In the genomic region with DNA sequence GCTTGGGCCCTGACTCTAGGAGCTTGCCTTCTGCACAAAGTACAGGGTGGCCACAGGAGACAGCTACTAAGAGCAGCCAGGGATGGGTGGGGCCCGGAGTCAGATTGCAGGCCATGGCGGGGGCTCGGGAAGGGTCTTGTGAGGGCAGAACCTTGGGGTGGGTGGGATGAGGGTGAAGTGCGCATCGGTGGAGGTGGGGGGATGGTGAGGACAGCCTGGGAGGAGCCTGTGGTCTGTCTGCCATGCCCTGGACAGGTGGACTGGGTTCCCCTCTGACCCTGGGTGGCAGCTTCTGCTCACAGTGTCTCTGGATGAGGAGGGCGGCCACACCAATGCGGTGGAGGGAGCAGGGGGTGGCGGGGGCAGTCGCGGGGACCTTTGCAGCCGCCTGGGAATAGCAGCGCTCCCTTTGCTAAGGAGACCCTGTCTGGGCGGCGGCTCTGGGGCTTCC, we compare ENCODE assay signal across 1 cellular context.
TF ChIP-seq lines count a peak whose summit lies in the region.

No MANE protein-coding gene starts in this region.

TF ChIP-seq in HepG2, 621 proteins besides CTCF, POLR2A, EP300 and RAD21 (continued from another document):
- TF ChIP-seq, protein P1, sequence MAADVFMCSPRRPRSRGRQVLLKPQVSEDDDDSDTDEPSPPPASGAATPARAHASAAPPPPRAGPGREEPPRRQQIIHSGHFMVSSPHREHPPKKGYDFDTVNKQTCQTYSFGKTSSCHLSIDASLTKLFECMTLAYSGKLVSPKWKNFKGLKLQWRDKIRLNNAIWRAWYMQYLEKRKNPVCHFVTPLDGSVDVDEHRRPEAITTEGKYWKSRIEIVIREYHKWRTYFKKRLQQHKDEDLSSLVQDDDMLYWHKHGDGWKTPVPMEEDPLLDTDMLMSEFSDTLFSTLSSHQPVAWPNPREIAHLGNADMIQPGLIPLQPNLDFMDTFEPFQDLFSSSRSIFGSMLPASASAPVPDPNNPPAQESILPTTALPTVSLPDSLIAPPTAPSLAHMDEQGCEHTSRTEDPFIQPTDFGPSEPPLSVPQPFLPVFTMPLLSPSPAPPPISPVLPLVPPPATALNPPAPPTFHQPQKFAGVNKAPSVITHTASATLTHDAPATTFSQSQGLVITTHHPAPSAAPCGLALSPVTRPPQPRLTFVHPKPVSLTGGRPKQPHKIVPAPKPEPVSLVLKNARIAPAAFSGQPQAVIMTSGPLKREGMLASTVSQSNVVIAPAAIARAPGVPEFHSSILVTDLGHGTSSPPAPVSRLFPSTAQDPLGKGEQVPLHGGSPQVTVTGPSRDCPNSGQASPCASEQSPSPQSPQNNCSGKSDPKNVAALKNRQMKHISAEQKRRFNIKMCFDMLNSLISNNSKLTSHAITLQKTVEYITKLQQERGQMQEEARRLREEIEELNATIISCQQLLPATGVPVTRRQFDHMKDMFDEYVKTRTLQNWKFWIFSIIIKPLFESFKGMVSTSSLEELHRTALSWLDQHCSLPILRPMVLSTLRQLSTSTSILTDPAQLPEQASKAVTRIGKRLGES (CRISPR knock-in tag; IDR thresholded peaks at IDR 0.05; ENCODE audit: borderline replicate concordance) = no peak
- TF ChIP-seq, protein P2, sequence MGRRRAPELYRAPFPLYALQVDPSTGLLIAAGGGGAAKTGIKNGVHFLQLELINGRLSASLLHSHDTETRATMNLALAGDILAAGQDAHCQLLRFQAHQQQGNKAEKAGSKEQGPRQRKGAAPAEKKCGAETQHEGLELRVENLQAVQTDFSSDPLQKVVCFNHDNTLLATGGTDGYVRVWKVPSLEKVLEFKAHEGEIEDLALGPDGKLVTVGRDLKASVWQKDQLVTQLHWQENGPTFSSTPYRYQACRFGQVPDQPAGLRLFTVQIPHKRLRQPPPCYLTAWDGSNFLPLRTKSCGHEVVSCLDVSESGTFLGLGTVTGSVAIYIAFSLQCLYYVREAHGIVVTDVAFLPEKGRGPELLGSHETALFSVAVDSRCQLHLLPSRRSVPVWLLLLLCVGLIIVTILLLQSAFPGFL (CRISPR knock-in tag; IDR thresholded peaks at IDR 0.05) = no peak
- TF ChIP-seq, protein P3, sequence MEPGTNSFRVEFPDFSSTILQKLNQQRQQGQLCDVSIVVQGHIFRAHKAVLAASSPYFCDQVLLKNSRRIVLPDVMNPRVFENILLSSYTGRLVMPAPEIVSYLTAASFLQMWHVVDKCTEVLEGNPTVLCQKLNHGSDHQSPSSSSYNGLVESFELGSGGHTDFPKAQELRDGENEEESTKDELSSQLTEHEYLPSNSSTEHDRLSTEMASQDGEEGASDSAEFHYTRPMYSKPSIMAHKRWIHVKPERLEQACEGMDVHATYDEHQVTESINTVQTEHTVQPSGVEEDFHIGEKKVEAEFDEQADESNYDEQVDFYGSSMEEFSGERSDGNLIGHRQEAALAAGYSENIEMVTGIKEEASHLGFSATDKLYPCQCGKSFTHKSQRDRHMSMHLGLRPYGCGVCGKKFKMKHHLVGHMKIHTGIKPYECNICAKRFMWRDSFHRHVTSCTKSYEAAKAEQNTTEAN (CRISPR knock-in tag; conservative IDR thresholded peaks at IDR 0.05) = no peak
- TF ChIP-seq, protein P4, sequence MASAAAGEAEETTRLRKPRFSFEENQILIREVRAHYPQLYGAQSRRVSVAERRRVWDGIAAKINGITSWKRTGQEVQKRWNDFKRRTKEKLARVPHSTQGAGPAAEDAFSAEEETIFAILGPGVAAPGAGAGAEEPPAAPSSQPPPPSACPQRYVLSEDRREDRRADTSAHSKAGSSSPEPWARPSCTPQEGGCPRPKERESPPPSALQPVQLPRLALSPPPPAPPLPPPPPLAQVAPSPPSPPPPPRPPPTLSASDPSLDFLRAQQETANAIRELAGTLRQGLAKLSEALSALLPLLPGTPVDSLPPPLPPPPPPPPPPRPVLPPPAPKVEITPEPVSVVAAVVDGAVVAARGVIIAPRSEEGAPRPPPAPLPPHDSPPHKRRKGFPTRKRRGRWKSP (CRISPR knock-in tag; IDR thresholded peaks at IDR 0.05) = no peak
- no peak for TF ChIP-seq ELF1 (CRISPR knock-in tag; IDR thresholded peaks at IDR 0.05)
- TF ChIP-seq DPF2 (CRISPR knock-in tag; IDR thresholded peaks at IDR 0.05; ENCODE audit: borderline replicate concordance, low read depth) = no peak
- TF ChIP-seq ETV6 (CRISPR knock-in tag; conservative IDR thresholded peaks at IDR 0.05) = no peak
- TF ChIP-seq, protein P5, sequence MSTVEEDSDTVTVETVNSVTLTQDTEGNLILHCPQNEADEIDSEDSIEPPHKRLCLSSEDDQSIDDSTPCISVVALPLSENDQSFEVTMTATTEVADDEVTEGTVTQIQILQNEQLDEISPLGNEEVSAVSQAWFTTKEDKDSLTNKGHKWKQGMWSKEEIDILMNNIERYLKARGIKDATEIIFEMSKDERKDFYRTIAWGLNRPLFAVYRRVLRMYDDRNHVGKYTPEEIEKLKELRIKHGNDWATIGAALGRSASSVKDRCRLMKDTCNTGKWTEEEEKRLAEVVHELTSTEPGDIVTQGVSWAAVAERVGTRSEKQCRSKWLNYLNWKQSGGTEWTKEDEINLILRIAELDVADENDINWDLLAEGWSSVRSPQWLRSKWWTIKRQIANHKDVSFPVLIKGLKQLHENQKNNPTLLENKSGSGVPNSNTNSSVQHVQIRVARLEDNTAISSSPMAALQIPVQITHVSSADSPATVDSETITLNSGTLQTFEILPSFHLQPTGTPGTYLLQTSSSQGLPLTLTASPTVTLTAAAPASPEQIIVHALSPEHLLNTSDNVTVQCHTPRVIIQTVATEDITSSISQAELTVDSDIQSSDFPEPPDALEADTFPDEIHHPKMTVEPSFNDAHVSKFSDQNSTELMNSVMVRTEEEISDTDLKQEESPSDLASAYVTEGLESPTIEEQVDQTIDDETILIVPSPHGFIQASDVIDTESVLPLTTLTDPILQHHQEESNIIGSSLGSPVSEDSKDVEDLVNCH (CRISPR knock-in tag; IDR thresholded peaks at IDR 0.05) = no peak
- TF ChIP-seq GTF3A (CRISPR knock-in tag; conservative IDR thresholded peaks at IDR 0.05) = no peak
